Comparison of ENCODE assay signal across 8 cellular contexts in genomic region chr4:141346144-141346543, GRCh38.
DNase-seq lines count a peak whose midpoint lies in the region; ATAC-seq, FAIRE-seq and TF ChIP-seq lines count a peak whose summit lies in the region.

No MANE protein-coding gene starts in this region.

- H3K36me3 ChIP-seq in colonic mucosa: no peaks in the 10 kb centered on the region
- H3K36me3 ChIP-seq in H7 (replicated peaks; ENCODE audit: control insufficient read depth, insufficient read depth, low read length): no peaks in the 10 kb centered on the region

- FAIRE-seq in H54 (lab: Jason Lieb, UNC): peak; percentile 53

- peak; percentile 9 for DNase-seq in COLO668 (lab: John Stamatoyannopoulos, UW; ENCODE audit: unreplicated experiment)
- no peak for DNase-seq in H54 (ENCODE audit: insufficient read length, low spot score)
- DNase-seq in NCI-H460 (ENCODE audit: extremely low read depth, low read depth): peak; percentile 41
- no peak for DNase-seq in colonic mucosa
- DNase-seq in lung microvascular endothelial cell (ENCODE audit: low read depth in 2 of 2): peak; percentile 73 to 76
- DNase-seq in ureter (ENCODE audit: low spot score): no peak
- DNase-seq in H7: no peak

- no peaks in the 10 kb centered on the region for H3K4me1 ChIP-seq in colonic mucosa

- intact Hi-C loops in colonic mucosa (cut with DNase I): loop anchor here (10.0 kb wide), 1 partner anchor 309 kb away; no protein-coding TSS in a partner anchor

- H3K27ac ChIP-seq in colonic mucosa: no peak overlapping the region

- ATAC-seq in GM21717 (IDR thresholded peaks at IDR 0.05; ENCODE audit: unreplicated experiment): no peak

- no peak overlapping the region for H3K9ac ChIP-seq in colonic mucosa (ENCODE audit: low read depth in 2 of 2, low read length in 2 of 2)

- H3K4me3 ChIP-seq in colonic mucosa: no peak overlapping the region
- H3K4me3 ChIP-seq in H7 (ENCODE audit: insufficient read depth, low read depth, low read length): no peak overlapping the region

- H3K9me3 ChIP-seq in colonic mucosa: no peaks in the 10 kb centered on the region

- no peak for TF ChIP-seq POLR2A in H54 (IDR thresholded peaks at IDR 0.05; ENCODE audit: low read depth, low read length)

- H3K27me3 ChIP-seq in colonic mucosa (no peaks in the 10 kb centered on the region), H7 (ENCODE audit: control insufficient read depth, insufficient read depth, low read length) (no peaks in the 10 kb centered on the region; the same call in 1 of the 2 replicates)

- TF ChIP-seq CTCF in colonic mucosa (IDR thresholded peaks at IDR 0.05): peak; percentile 58

Comparison
In these comparisons a context has a peak if more than half of its experiments do, and no peak if none do; other contexts are left out.
1. DNase-seq: peak in COLO668 (single experiment), NCI-H460 (single experiment) and lung microvascular endothelial cell (2 of 2); none in H54 (single experiment), colonic mucosa (single experiment), ureter (single experiment) and H7 (single experiment).